In the genomic region with DNA sequence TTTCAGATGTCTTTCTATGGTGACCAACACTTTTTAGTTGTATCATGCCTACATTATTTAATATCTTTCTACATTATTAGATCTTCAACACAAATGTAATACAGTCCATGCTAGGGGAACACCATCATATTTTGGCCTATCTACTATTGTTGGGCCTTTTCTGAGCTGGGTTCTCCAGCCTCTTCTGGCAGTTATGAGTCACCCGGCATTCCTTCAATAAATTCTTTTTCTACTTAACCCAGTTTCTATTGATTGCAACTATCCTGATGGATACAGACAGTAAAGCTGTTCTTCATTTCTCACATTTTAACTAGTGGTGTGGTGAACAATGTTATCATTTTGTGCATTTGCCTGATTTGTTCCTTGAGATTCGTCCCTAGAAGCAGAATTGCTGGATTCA, we compare ENCODE assay signal across 26 cellular contexts.
DNase-seq lines count a peak whose midpoint lies in the region; ATAC-seq, FAIRE-seq and TF ChIP-seq lines count a peak whose summit lies in the region.
"Had no signal": no experiment of that assay in that cellular context is flagged by ENCODE, and none has a peak within 500 bp of the region (broad histone marks: within the 10 kb centered on the region; RNA-seq: fewer than 3 reads in every experiment).

No MANE protein-coding gene starts in this region.

- CTCF ChIA-PET in mammary epithelial cell (lab: Charles Lee; ENCODE audit: low non-redundant PET) (no interaction called here), MCF 10A (lab: Yijun Ruan, JAX) (interaction anchor here (0.9 kb wide), 1 partner anchor 460 kb away, joined by 3 read pairs; no protein-coding TSS in a partner anchor)

- no peak overlapping the region for H3K4me3 ChIP-seq in mammary epithelial cell (replicated peaks in 1 of 3; ENCODE audit: insufficient read depth in 1 of 3, low read depth in 2 of 3, low read length in 3 of 3)
- H3K4me3 ChIP-seq in astrocyte (ENCODE audit: insufficient read depth, low read depth, low read length): no peak overlapping the region
- H3K4me3 ChIP-seq: GM23338, PC-9, prostate gland had no signal

- no peaks in the 10 kb centered on the region for H3K9me3 ChIP-seq in mammary epithelial cell (replicated peaks; ENCODE audit: insufficient read depth, low read length)
- H3K9me3 ChIP-seq in astrocyte (ENCODE audit: insufficient read depth, low read depth, low read length): no peaks in the 10 kb centered on the region
- H3K9me3 ChIP-seq: prostate gland had no signal

- H3K36me3 Mint-ChIP-seq in MCF 10A (ENCODE audit: insufficient read depth, unreplicated experiment): no peaks in the 10 kb centered on the region
- peaks cover 4% of the 10 kb centered on the region for H3K36me3 Mint-ChIP-seq in astrocyte (ENCODE audit: low read depth, unreplicated experiment)
- H3K36me3 Mint-ChIP-seq: CD14-positive monocyte, type B pancreatic cell had no signal

- dilution Hi-C loops in mammary epithelial cell (cut with HindIII; ENCODE audit: low sequenced_read_pairs): no loop called here

- H3K4me1 Mint-ChIP-seq in MCF 10A (ENCODE audit: insufficient read depth, unreplicated experiment) (peaks cover 36% of the 10 kb centered on the region), astrocyte (ENCODE audit: low read depth, unreplicated experiment) (peaks cover 53% of the 10 kb centered on the region)
- H3K4me1 Mint-ChIP-seq: activated CD4-positive, alpha-beta T cell treated with anti-CD3 and anti-CD28 coated beads, Interleukin-2, amount 10 ng/mL, durations not matched to agents 24 days and 14 days; activated naive CD8-positive, alpha-beta T cell treated with anti-CD3 and anti-CD28 coated beads, Interleukin-2, amount 50 U/mL, for 24 hours had no signal

- H3K4me3 Mint-ChIP-seq in MCF 10A (ENCODE audit: unreplicated experiment) (no peak overlapping the region), astrocyte (ENCODE audit: unreplicated experiment) (no peak overlapping the region)
- H3K4me3 Mint-ChIP-seq: activated CD4-positive, alpha-beta T cell treated with anti-CD3 and anti-CD28 coated beads, Interleukin-2, amount 10 ng/mL, durations not matched to agents 24 days and 14 days; activated naive CD8-positive, alpha-beta T cell treated with anti-CD3 and anti-CD28 coated beads, Interleukin-2, amount 50 U/mL, for 24 hours; CD14-positive monocyte; GM23338; neural crest cell; stimulated activated naive CD8-positive, alpha-beta T cell treated with anti-CD3 and anti-CD28 coated beads, Interleukin-15, Interleukin-2, amounts not matched to agents 100 ng/mL and 50 ng/mL, for 24 hours; type B pancreatic cell had no signal

- H3K79me2 ChIP-seq in mammary epithelial cell (ENCODE audit: insufficient read depth, low read length) (no peaks in the 10 kb centered on the region), astrocyte (ENCODE audit: insufficient read depth, low read length) (no peaks in the 10 kb centered on the region)

- BruUV-seq in mammary epithelial cell (replicated peaks; lab: Mats Ljungman, UMichigan) (no TSS peak), MCF 10A (replicated peaks; lab: Mats Ljungman, UMichigan) (no TSS peak)

- H3K36me3 ChIP-seq in mammary epithelial cell (ENCODE audit: insufficient read depth, low read length) (no peaks in the 10 kb centered on the region), astrocyte (ENCODE audit: insufficient read depth, low read length) (no peaks in the 10 kb centered on the region)
- H3K36me3 ChIP-seq: prostate gland had no signal

- H3K27me3 Mint-ChIP-seq in MCF 10A (ENCODE audit: insufficient read depth, unreplicated experiment): no peaks in the 10 kb centered on the region
- no peaks in the 10 kb centered on the region for H3K27me3 Mint-ChIP-seq in astrocyte (ENCODE audit: low read depth, unreplicated experiment)
- H3K27me3 Mint-ChIP-seq: activated CD4-positive, alpha-beta T cell treated with anti-CD3 and anti-CD28 coated beads, Interleukin-2, amount 10 ng/mL, durations not matched to agents 24 days and 14 days; activated naive CD8-positive, alpha-beta T cell treated with anti-CD3 and anti-CD28 coated beads, Interleukin-2, amount 50 U/mL, for 24 hours; stimulated activated naive CD8-positive, alpha-beta T cell treated with anti-CD3 and anti-CD28 coated beads, Interleukin-15, Interleukin-2, amounts not matched to agents 100 ng/mL and 50 ng/mL, for 24 hours had no signal

- H3K9me3 Mint-ChIP-seq in MCF 10A (ENCODE audit: unreplicated experiment) (no peaks in the 10 kb centered on the region), astrocyte (ENCODE audit: unreplicated experiment) (peaks cover 5% of the 10 kb centered on the region)
- H3K9me3 Mint-ChIP-seq: activated naive CD8-positive, alpha-beta T cell treated with anti-CD3 and anti-CD28 coated beads, Interleukin-2, amount 50 U/mL, for 24 hours; GM23338 had no signal

- WGBS in mammary epithelial cell (ENCODE audit: low coverage, missing lambda C conversion rate): 96% methylated on average over 2 of the region's 2 CpGs

- TF ChIP-seq CTCF in mammary epithelial cell (conservative IDR thresholded peaks at IDR 0.05 in 1 of 2, IDR thresholded peaks at IDR 0.05 in 1 of 2; ENCODE audit: extremely low read depth in 1 of 2, insufficient read depth in 1 of 2, low read depth in 1 of 2, low read length in 2 of 2) (no peak), MCF 10A (IDR thresholded peaks at IDR 0.05; ENCODE audit: unreplicated experiment) (no peak), astrocyte (IDR thresholded peaks at IDR 0.05; ENCODE audit: insufficient read depth, low read depth, low read length) (no peak)

- H3K9ac ChIP-seq in mammary epithelial cell (ENCODE audit: insufficient read depth, low read length): no peak overlapping the region
- no peak overlapping the region for H3K9ac ChIP-seq in astrocyte (ENCODE audit: low read length)

- no peak overlapping the region for H3K27ac Mint-ChIP-seq in MCF 10A (ENCODE audit: low read depth, unreplicated experiment)
- peak overlapping the region; percentile 75 for H3K27ac Mint-ChIP-seq in astrocyte (ENCODE audit: unreplicated experiment)
- H3K27ac Mint-ChIP-seq: activated CD4-positive, alpha-beta T cell treated with anti-CD3 and anti-CD28 coated beads, Interleukin-2, amount 10 ng/mL, durations not matched to agents 24 days and 14 days; activated naive CD8-positive, alpha-beta T cell treated with anti-CD3 and anti-CD28 coated beads, Interleukin-2, amount 50 U/mL, for 24 hours; CD14-positive monocyte; GM23338; stimulated activated naive CD8-positive, alpha-beta T cell treated with anti-CD3 and anti-CD28 coated beads, Interleukin-15, Interleukin-2, amounts not matched to agents 100 ng/mL and 50 ng/mL, for 24 hours; type B pancreatic cell had no signal

- DNase-seq in mammary epithelial cell (peak; percentile 12), MCF 10A (ENCODE audit: unreplicated experiment) (no peak), astrocyte (ENCODE audit: low read depth) (peak; percentile 55), glomerular visceral epithelial cell (ENCODE audit: extremely low spot score) (peak; percentile 17), NCI-H510A treated with DMSO at 0.1 percent for 48 hours (lab: John Stamatoyannopoulos, UW) (no peak), frontal cortex (ENCODE audit: low spot score in 2 of 2) (no peak)
- DNase-seq: activated CD4-positive, alpha-beta T cell treated with anti-CD3 and anti-CD28 coated beads, Interleukin-2, amount 10 ng/mL, durations not matched to agents 24 days and 14 days; activated effector memory CD4-positive, alpha-beta T cell treated with Interleukin-2 at 50 U/mL for 16 hours; activated naive CD8-positive, alpha-beta T cell treated with anti-CD3 and anti-CD28 coated beads, Interleukin-2, amount 50 U/mL, for 24 hours; dermis blood vessel endothelial cell; KG1; NCI-H1930; NCI-H2227 treated with DMSO at 0.1 percent for 48 hours; PC-9; stimulated activated CD4-positive, alpha-beta T cell treated with anti-CD3 and anti-CD28 coated beads, Interleukin-4, amount 100 ng/mL, for 24 hours had no signal

- intact Hi-C loops in mammary epithelial cell (cut with micrococcal nuclease) (no loop called here), MCF 10A (cut with micrococcal nuclease) (no loop called here)

- ATAC-seq in HG03378 (IDR thresholded peaks at IDR 0.05; ENCODE audit: unreplicated experiment) (no peak), GM18502 (IDR thresholded peaks at IDR 0.05; ENCODE audit: poor library complexity, unreplicated experiment) (no peak)
- ATAC-seq: activated naive CD8-positive, alpha-beta T cell treated with anti-CD3 and anti-CD28 coated beads, Interleukin-2, amount 50 U/mL, for 24 hours; GM23338; left lobe of liver had no signal

- in situ Hi-C loops in mammary epithelial cell (cut with MboI; ENCODE audit: low sequenced_read_pairs in 2 of 2): no loop called here

- H4K20me1 ChIP-seq in mammary epithelial cell (ENCODE audit: insufficient read depth, low read length) (no peaks in the 10 kb centered on the region), astrocyte (ENCODE audit: insufficient read depth, low read length) (no peaks in the 10 kb centered on the region)

- peak overlapping the region; percentile 14 for H2AFZ ChIP-seq in mammary epithelial cell (ENCODE audit: low read depth, low read length)
- no peak overlapping the region for H2AFZ ChIP-seq in astrocyte (ENCODE audit: low read depth, low read length)
- H2AFZ ChIP-seq: GM23338, PC-9 had no signal

- H3K4me1 ChIP-seq in mammary epithelial cell (ENCODE audit: insufficient read depth, low read length): peaks cover 39% of the 10 kb centered on the region
- peaks cover 39% of the 10 kb centered on the region for H3K4me1 ChIP-seq in astrocyte (ENCODE audit: insufficient read depth, low read length)
- H3K4me1 ChIP-seq: prostate gland had no signal

- H3K27ac ChIP-seq in mammary epithelial cell (ENCODE audit: insufficient read depth, low read depth, low read length) (no peak overlapping the region), astrocyte (ENCODE audit: low read depth, low read length) (no peak overlapping the region)
- H3K27ac ChIP-seq: 22Rv1, PC-9, prostate gland had no signal

- H3K4me2 ChIP-seq in mammary epithelial cell (ENCODE audit: insufficient read depth, low read depth, low read length) (no peak overlapping the region), astrocyte (ENCODE audit: low read length) (no peak overlapping the region)
- H3K4me2 ChIP-seq: GM23338, PC-9 had no signal

- FAIRE-seq in astrocyte (lab: Jason Lieb, UNC) (no peak), frontal cortex (lab: Jason Lieb, UNC) (no peak)
- FAIRE-seq: G401.6 had no signal

- POLR2A ChIA-PET in MCF 10A (lab: Yijun Ruan, JAX): interaction anchor here (1.1 kb wide), 1 partner anchor 14 kb away, joined by 3 read pairs; no protein-coding TSS in a partner anchor

- H3K27me3 ChIP-seq in mammary epithelial cell (ENCODE audit: insufficient read depth, low read length) (no peaks in the 10 kb centered on the region), astrocyte (ENCODE audit: insufficient read depth, low read length) (no peaks in the 10 kb centered on the region)

Comparison
In these comparisons a context has a peak if more than half of its experiments do, and no peak if none do; other contexts are left out.
1. DNase-seq: peak in mammary epithelial cell (single experiment), astrocyte (single experiment) and glomerular visceral epithelial cell (single experiment); none in MCF 10A (single experiment), NCI-H510A treated with DMSO at 0.1 percent for 48 hours (single experiment) and frontal cortex (0 of 2).